ENCODE assay signal across 1 cellular context in genomic region chr4:114941522-114941921, GRCh38.
TF ChIP-seq lines count a peak whose summit lies in the region.

No MANE protein-coding gene starts in this region.

TF ChIP-seq in WTC11, 78 proteins besides CTCF, POLR2A, EP300 and RAD21 (continued from another document):
- no peak for TF ChIP-seq IRF1 (CRISPR knock-in tag; IDR thresholded peaks at IDR 0.05)
- no peak for TF ChIP-seq CREM (CRISPR knock-in tag; IDR thresholded peaks at IDR 0.05)
- no peak for TF ChIP-seq ATF1 (CRISPR knock-in tag; IDR thresholded peaks at IDR 0.05)
